In the genomic region with DNA sequence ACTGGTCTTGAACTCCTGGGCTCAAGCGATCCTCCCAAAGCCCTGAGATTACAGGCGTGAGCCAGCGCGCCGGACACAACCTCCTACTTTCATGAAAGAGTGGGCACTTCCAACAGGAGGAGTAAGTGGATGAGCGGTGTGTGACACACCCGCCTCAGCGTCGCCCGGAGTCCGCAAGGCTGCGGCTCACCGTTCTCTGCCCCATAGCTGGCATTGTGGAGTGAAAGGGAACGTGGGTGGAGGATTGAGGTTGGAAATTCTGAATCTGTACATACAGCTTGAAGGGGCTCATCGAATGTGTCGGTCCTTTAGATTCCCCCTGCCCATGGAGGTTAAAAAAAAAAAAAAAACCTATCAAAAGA, we compare ENCODE assay signal across 8 cellular contexts. TPM values are rescaled to one million over a fixed set of nuclear protein-coding genes. Genes with fewer than 3 reads are reported as not detected.
DNase-seq lines count a peak whose midpoint lies in the region; ATAC-seq and TF ChIP-seq lines count a peak whose summit lies in the region.

No MANE protein-coding gene starts in this region.

- no peak for TF ChIP-seq EP300 in suprapubic skin (IDR thresholded peaks at IDR 0.05)

- peak overlapping the region; percentile 94 to 96 (median 95) for H3K4me3 Mint-ChIP-seq in nephron

- TF ChIP-seq CTCF in AG04449 (IDR thresholded peaks at IDR 0.05; ENCODE audit: insufficient read depth, low read length, missing control alignments) (no peak), epithelial cell of esophagus (IDR thresholded peaks at IDR 0.05; ENCODE audit: insufficient read depth, low read depth, low read length, missing control alignments) (no peak), nephron (IDR thresholded peaks at IDR 0.05; ENCODE audit: unreplicated experiment in 3 of 3) (no peak), suprapubic skin (IDR thresholded peaks at IDR 0.05) (no peak)

- DNase-seq in AG04449 (ENCODE audit: low read depth, low spot score) (no peak), epithelial cell of esophagus (ENCODE audit: low read depth) (peak; percentile 42), suprapubic skin (ENCODE audit: low spot score in 2 of 2) (peak in 1 of 2 donors; percentile 74), NCI-H187 treated with DMSO at 0.1 percent for 48 hours (lab: John Stamatoyannopoulos, UW) (no peak)
- DNase-seq in activated CD4-positive, alpha-beta T cell treated with anti-CD3 and anti-CD28 coated beads, Interleukin-2, amount 50 U/mL, for 24 hours (ENCODE audit: low read depth in 1 of 2, low spot score in 1 of 2), result peak; percentile 20 to 56

- H3K4me3 ChIP-seq in AG04449 (ENCODE audit: low read depth, low read length) (peak overlapping the region; percentile 52), epithelial cell of esophagus (ENCODE audit: low read length) (peak overlapping the region; percentile 55), suprapubic skin (peak overlapping the region; percentile 84)

- no peaks in the 10 kb centered on the region for H3K36me3 ChIP-seq in suprapubic skin

- peak overlapping the region; percentile 81 to 93 (median 88) for H3K27ac Mint-ChIP-seq in nephron

- ATAC-seq in GM19372 (IDR thresholded peaks at IDR 0.05; ENCODE audit: low read depth, unreplicated experiment) (peak; percentile 25), HG03558 (IDR thresholded peaks at IDR 0.05; ENCODE audit: extremely low read depth, unreplicated experiment) (peak; percentile 18)

- H3K27ac ChIP-seq in suprapubic skin, result peak overlapping the region; percentile 82

- no peaks in the 10 kb centered on the region for H3K9me3 ChIP-seq in suprapubic skin

- peaks cover 62% of the 10 kb centered on the region for H3K4me1 ChIP-seq in suprapubic skin

- H3K27me3 ChIP-seq in suprapubic skin, result no peaks in the 10 kb centered on the region

- H3K4me1 Mint-ChIP-seq in nephron, result peaks cover 62% of the 10 kb centered on the region

- CTCF ChIA-PET in AG04449 (lab: Yijun Ruan, JAX), result interaction anchor here (1.2 kb wide), 1 partner anchor 98 kb away, joined by 3 read pairs; no protein-coding TSS in a partner anchor

- WGBS in suprapubic skin, result 24% methylated on average over 16 of the region's 16 CpGs

- no peaks in the 10 kb centered on the region for H3K9me3 Mint-ChIP-seq in nephron

- no peaks in the 10 kb centered on the region for H3K36me3 Mint-ChIP-seq in nephron (ENCODE audit: low read depth)

- no peak for TF ChIP-seq POLR2A in suprapubic skin (IDR thresholded peaks at IDR 0.05)

- no peaks in the 10 kb centered on the region for H3K27me3 Mint-ChIP-seq in nephron (ENCODE audit: low read depth)

- POLR2A ChIA-PET in AG04449 (lab: Yijun Ruan, JAX), result no interaction called here

RNA-seq across cellular contexts. Expression of gene PRXL2A, which starts 0.5 kb away (rescaled TPM):
- 100 to 1,000 TPM in 3 of 4 donors, 10 to 100 TPM in 1; 91.0 to 106 (median 105) TPM for total RNA-seq in suprapubic skin

RNA-seq across cellular contexts. Expression of gene TSPAN14, which starts 46.3 kb away (rescaled TPM):
- 100 to 1,000 TPM in 3 of 4 donors, 10 to 100 TPM in 1; 99.7 to 145 (median 122) TPM for total RNA-seq in suprapubic skin

RNA-seq across cellular contexts. Expression of gene DYDC2, which starts 51.2 kb away (rescaled TPM):
- total RNA-seq in suprapubic skin, result 1 to 10 TPM in 1 of 4 donors, not detected in 3; 2.4 TPM

RNA-seq across cellular contexts. Expression of gene DYDC1, which starts 51.3 kb away (rescaled TPM):
- total RNA-seq in suprapubic skin, result not detected

Comparison
In these comparisons a context has a peak if more than half of its experiments do, and no peak if none do; other contexts are left out.
1. DNase-seq: peak in activated CD4-positive, alpha-beta T cell treated with anti-CD3 and anti-CD28 coated beads, Interleukin-2, amount 50 U/mL, for 24 hours (2 of 2) and epithelial cell of esophagus (single experiment); none in AG04449 (single experiment) and NCI-H187 treated with DMSO at 0.1 percent for 48 hours (single experiment).
2. Peak in every context shown above with its lines, with median percentiles within 50 percentile points of each other: H3K4me3 ChIP-seq.